In the genomic region with DNA sequence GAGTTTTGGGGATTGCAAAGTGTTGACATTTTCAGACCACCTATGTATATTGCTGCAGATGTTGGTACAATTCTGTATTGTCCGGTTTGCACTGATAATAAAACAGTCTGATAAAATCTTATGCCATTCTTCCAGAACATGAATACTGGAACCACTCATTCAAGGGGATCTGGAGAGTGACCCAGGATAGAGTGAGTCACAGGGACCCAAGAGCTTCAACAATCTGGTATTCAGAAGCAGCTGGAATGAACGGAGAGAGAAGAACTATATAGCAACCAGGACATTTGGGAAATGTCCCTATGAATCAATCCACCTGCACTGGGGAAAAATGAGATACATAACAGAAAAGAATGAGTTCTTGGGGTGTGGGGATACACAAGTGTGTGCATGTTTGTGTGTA, we compare ENCODE assay signal across 23 cellular contexts.
"Had no signal": no experiment of that assay in that cellular context is flagged by ENCODE, and none has a peak within 500 bp of the region (broad histone marks: within the 10 kb centered on the region; RNA-seq: fewer than 3 reads in every experiment).

No MANE protein-coding gene starts in this region.

- H3K9ac ChIP-seq: KMS-11 had no signal

- H3K9me3 ChIP-seq: SJCRH30 had no signal

- DNase-seq: Kasumi-1, NCI-H1092, NCI-H1105 treated with DMSO at 0.1 percent for 48 hours, NCI-H1417 treated with DMSO at 0.1 percent for 48 hours, NCI-H146, NCI-H1694 treated with DMSO at 0.1 percent for 48 hours, NCI-H1930, NCI-H2081, NCI-H2107, NCI-H2227 treated with DMSO at 0.1 percent for 48 hours, NCI-H524, NCI-H526 treated with DMSO at 0.1 percent for 48 hours, NCI-H748 treated with DMSO at 0.1 percent for 48 hours, SHP77 treated with DMSO at 0.1 percent for 48 hours, SJCRH30 had no signal

- ATAC-seq: HepG2, K562, Right ventricle myocardium inferior, SK-N-SH treated with all-trans-retinoic acid at 6 μM for 48 hours had no signal

- H3K4me2 ChIP-seq: KMS-11 had no signal

- H3K36me3 ChIP-seq: SJCRH30 had no signal

- H3K27me3 ChIP-seq: SJCRH30 had no signal

- H3K4me3 Mint-ChIP-seq: IgD-negative memory B cell had no signal

- FAIRE-seq: HepG2, K562, RCC 7860 had no signal

- H3K27ac ChIP-seq: KMS-11, RWPE1, SJCRH30 had no signal

- H3K36me3 Mint-ChIP-seq: IgD-negative memory B cell had no signal

- H3K4me3 ChIP-seq: K562, SJCRH30 had no signal

- H3K4me1 Mint-ChIP-seq: IgD-negative memory B cell had no signal
